Comparison of ENCODE assay signal across 6 cellular contexts in genomic region chr1:166570954-166571353, GRCh38.
"Had no signal": no experiment of that assay in that cellular context is flagged by ENCODE, and none has a peak within 500 bp of the region (broad histone marks: within the 10 kb centered on the region; RNA-seq: fewer than 3 reads in every experiment).

No MANE protein-coding gene starts in this region.

- H3K27ac ChIP-seq: HL-60 had no signal

- H3K4me3 ChIP-seq: K562 had no signal

- ATAC-seq: HepG2, K562 had no signal

- FAIRE-seq: HepG2, HTR-8/SVneo, K562 had no signal

- DNase-seq: IMR-90, KBM-7 had no signal
